8 cellular contexts compared by ENCODE assay signal in genomic region chr19:14432817-14433453, GRCh38. TPM values are rescaled to one million over a fixed set of nuclear protein-coding genes. Genes with fewer than 3 reads are reported as not detected.
DNase-seq lines count a peak whose midpoint lies in the region; ATAC-seq and TF ChIP-seq lines count a peak whose summit lies in the region.

TSS of gene PKN1 (plus strand) at chr19:14433306. CDS start at chr19:14433522, 216 bp downstream.

- POLR2A ChIA-PET in AG04449 (lab: Yijun Ruan, JAX) = interaction anchor here (0.6 kb wide), 1 partner anchor 274 kb away, joined by 4 read pairs; no protein-coding TSS in a partner anchor

- no peaks in the 10 kb centered on the region for H3K27me3 ChIP-seq in MG63

- no peak for DNase-seq in AG04449 (ENCODE audit: low read depth, low spot score)
- peak; percentile 74 for DNase-seq in MG63
- peak in 1 of 2 donors; percentile 37 for DNase-seq in dermis microvascular lymphatic vessel endothelial cell (ENCODE audit: low read depth in 2 of 2)
- DNase-seq in lower leg skin (ENCODE audit: low spot score in 2 of 2) = no peak
- DNase-seq in stimulated activated CD8-positive, alpha-beta memory T cell treated with anti-CD3 and anti-CD28 coated beads, Interleukin-4, amount 100 ng/mL, for 24 hours (ENCODE audit: low read depth) = peak; percentile 61

- CTCF ChIA-PET in AG04449 (lab: Yijun Ruan, JAX) = interaction anchor here (0.9 to 3.4 kb wide), 8 partner anchors 11 to 296 kb away, joined by 3 to 45 read pairs (median 4); partner anchors contain the start of genes ASF1B and DDX39A

- TF ChIP-seq POLR2A in lower leg skin (IDR thresholded peaks at IDR 0.05) = no peak

- peak; percentile 41 for ATAC-seq in GM18520 (IDR thresholded peaks at IDR 0.05; ENCODE audit: unreplicated experiment)
- ATAC-seq in HG02938 (IDR thresholded peaks at IDR 0.05; ENCODE audit: unreplicated experiment) = no peak

- 7 to 11% methylated on average over 22 to 29 of the region's 70 CpGs for WGBS in lower leg skin, 2 donors

- H3K36me3 ChIP-seq in MG63 = peaks cover 27% of the 10 kb centered on the region

- H3K4me3 ChIP-seq in AG04449 (ENCODE audit: low read depth, low read length) (peak within 1 kb of the TSS; percentile 70), MG63 (peak within 1 kb of the TSS; percentile 60), WI38 (ENCODE audit: low read depth, low read length) (peak within 1 kb of the TSS; percentile 82), lower leg skin (ENCODE audit: low read depth, poor library complexity, severe bottlenecking) (peak within 1 kb of the TSS; percentile 74)

- intact Hi-C loops in lower leg skin (cut with DNase I; ENCODE audit: low total_unique reads) = no loop called here

- H3K9me3 ChIP-seq in MG63 = no peaks in the 10 kb centered on the region

- no peak for TF ChIP-seq CTCF in AG04449 (IDR thresholded peaks at IDR 0.05; ENCODE audit: insufficient read depth, low read length, missing control alignments)
- no peak for TF ChIP-seq CTCF in WI38 (IDR thresholded peaks at IDR 0.05; ENCODE audit: low read depth, low read length)
- TF ChIP-seq CTCF in lower leg skin (IDR thresholded peaks at IDR 0.05) = no peak

RNA-seq across cellular contexts. Expression of gene PKN1, which starts in this region (rescaled TPM):
- total RNA-seq in MG63 (2014; rRNA removed; shearing (Covaris generic); ENCODE audit: low replicate concordance) = 105 and 128 TPM in 2 replicates
- total RNA-seq in dermis microvascular lymphatic vessel endothelial cell (252 and 299 TPM in 2 replicates), lower leg skin (10 to 100 TPM; 13.2 to 30.9 (median 16.4) TPM)

Comparison
In these comparisons a context has a peak if more than half of its experiments do, and no peak if none do; other contexts are left out.
1. DNase-seq: peak in MG63 (single experiment) and stimulated activated CD8-positive, alpha-beta memory T cell treated with anti-CD3 and anti-CD28 coated beads, Interleukin-4, amount 100 ng/mL, for 24 hours (single experiment); none in AG04449 (single experiment) and lower leg skin (0 of 2).
2. Peak in every context shown above with its lines, with median percentiles within 50 percentile points of each other: H3K4me3 ChIP-seq.